In the genomic region with DNA sequence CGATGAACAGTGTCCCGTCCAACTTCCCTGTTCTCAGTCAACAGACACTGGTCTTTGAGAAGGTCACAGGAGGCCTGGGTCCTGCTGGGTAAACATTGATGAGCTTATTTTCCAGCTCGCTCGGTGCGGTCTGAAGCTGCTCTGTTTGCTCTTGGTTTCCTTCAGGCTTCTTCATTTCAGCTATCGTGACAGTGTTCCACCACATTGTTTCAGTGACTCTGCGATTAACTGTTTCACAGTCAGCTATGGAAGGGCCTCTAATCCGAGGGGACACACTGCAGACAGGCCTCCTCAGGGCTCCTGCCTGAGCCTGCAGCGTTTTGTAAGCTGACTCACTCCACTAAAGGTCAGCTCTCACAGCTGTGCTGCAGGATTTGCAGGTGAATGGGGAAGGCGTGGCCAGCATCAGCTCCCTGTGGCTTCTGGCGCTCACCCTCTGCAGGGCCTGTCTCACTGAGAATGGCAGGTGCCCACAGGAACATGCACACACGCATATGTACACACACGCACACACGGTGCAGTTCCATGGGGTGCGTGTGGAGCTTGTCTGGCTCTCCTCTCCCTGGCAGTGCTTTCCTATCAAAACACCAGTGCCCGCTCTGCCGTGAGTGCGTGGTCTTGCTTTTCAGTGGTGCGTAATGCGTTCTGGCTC, we compare ENCODE assay signal across 1 cellular context.
A peak's percentile ranks its signal among the peaks of the same experiment; 100 is the strongest.
TF ChIP-seq lines count a peak whose summit lies in the region.

No MANE protein-coding gene starts in this region.

TF ChIP-seq in HepG2, 621 proteins besides CTCF, POLR2A, EP300 and RAD21 (continued from another document and continues in another):
- TF ChIP-seq, protein P1, sequence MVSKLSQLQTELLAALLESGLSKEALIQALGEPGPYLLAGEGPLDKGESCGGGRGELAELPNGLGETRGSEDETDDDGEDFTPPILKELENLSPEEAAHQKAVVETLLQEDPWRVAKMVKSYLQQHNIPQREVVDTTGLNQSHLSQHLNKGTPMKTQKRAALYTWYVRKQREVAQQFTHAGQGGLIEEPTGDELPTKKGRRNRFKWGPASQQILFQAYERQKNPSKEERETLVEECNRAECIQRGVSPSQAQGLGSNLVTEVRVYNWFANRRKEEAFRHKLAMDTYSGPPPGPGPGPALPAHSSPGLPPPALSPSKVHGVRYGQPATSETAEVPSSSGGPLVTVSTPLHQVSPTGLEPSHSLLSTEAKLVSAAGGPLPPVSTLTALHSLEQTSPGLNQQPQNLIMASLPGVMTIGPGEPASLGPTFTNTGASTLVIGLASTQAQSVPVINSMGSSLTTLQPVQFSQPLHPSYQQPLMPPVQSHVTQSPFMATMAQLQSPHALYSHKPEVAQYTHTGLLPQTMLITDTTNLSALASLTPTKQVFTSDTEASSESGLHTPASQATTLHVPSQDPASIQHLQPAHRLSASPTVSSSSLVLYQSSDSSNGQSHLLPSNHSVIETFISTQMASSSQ (IDR thresholded peaks at IDR 0.05; ENCODE audit: low read depth): peak; percentile 42; the same call in 1 of the 2 replicates
- TF ChIP-seq, protein P1 (CRISPR knock-in tag; IDR thresholded peaks at IDR 0.05; ENCODE audit: borderline replicate concordance): no peak
- TF ChIP-seq PHF21A (CRISPR knock-in tag; IDR thresholded peaks at IDR 0.05) (peak; percentile 86), NCOA2 (CRISPR knock-in tag; IDR thresholded peaks at IDR 0.05) (peak; percentile 16; the same call in 1 of the 2 replicates), NR2F6 (IDR thresholded peaks at IDR 0.05) (peak; percentile 76), NR2F6 (CRISPR knock-in tag; IDR thresholded peaks at IDR 0.05) (peak; percentile 70; the same call in 1 of the 2 replicates), ERF (CRISPR knock-in tag; IDR thresholded peaks at IDR 0.05) (peak; percentile 69), ZNF605 (CRISPR knock-in tag; IDR thresholded peaks at IDR 0.05) (0 out of 2 replicates have a peak, but pooled peaks have one; percentile 67), PHF8 (CRISPR knock-in tag; IDR thresholded peaks at IDR 0.05) (peak; percentile 35; the same call in 1 of the 2 replicates), ZNF607 (CRISPR knock-in tag; IDR thresholded peaks at IDR 0.05; ENCODE audit: borderline replicate concordance) (no peak), ZNF768 (CRISPR knock-in tag; IDR thresholded peaks at IDR 0.05) (no peak), NFYB (CRISPR knock-in tag; IDR thresholded peaks at IDR 0.05) (no peak), ZNF614 (CRISPR knock-in tag; IDR thresholded peaks at IDR 0.05; ENCODE audit: borderline replicate concordance) (0 out of 2 replicates have a peak, but pooled peaks have one; percentile 21), IRX3 (CRISPR knock-in tag; IDR thresholded peaks at IDR 0.05; ENCODE audit: borderline replicate concordance, low read depth) (no peak), ZNF773 (CRISPR knock-in tag; IDR thresholded peaks at IDR 0.05; ENCODE audit: borderline replicate concordance) (no peak), KDM3A (CRISPR knock-in tag; IDR thresholded peaks at IDR 0.05; ENCODE audit: low read depth) (no peak), ZEB1 (IDR thresholded peaks at IDR 0.05; ENCODE audit: insufficient replicate concordance, low read depth) (peak; percentile 19), RXRA (CRISPR knock-in tag; IDR thresholded peaks at IDR 0.05) (peak; percentile 59), ZNF326 (CRISPR knock-in tag; IDR thresholded peaks at IDR 0.05; ENCODE audit: borderline replicate concordance) (no peak), KDM1A (CRISPR knock-in tag; IDR thresholded peaks at IDR 0.05) (0 out of 2 replicates have a peak, but pooled peaks have one; percentile 13), ZNF781 (CRISPR knock-in tag; IDR thresholded peaks at IDR 0.05; ENCODE audit: borderline replicate concordance, not compliant biosample characterization) (no peak), CBX2 (IDR thresholded peaks at IDR 0.05; ENCODE audit: low read depth, low read length) (no peak), CBX2 (CRISPR knock-in tag; IDR thresholded peaks at IDR 0.05; ENCODE audit: low read depth) (no peak), GFI1 (CRISPR knock-in tag; IDR thresholded peaks at IDR 0.05; ENCODE audit: borderline replicate concordance) (0 out of 2 replicates have a peak, but pooled peaks have one; percentile 32), NONO (IDR thresholded peaks at IDR 0.05) (no peak), NONO (CRISPR knock-in tag; conservative IDR thresholded peaks at IDR 0.05) (no peak), KLF6 (CRISPR knock-in tag; IDR thresholded peaks at IDR 0.05) (no peak), ZNF562 (CRISPR knock-in tag; IDR thresholded peaks at IDR 0.05; ENCODE audit: borderline replicate concordance) (no peak), ZNF557 (CRISPR knock-in tag; IDR thresholded peaks at IDR 0.05) (no peak), EHMT2 (IDR thresholded peaks at IDR 0.05; ENCODE audit: borderline replicate concordance, low read depth, low read length) (no peak), CCAR2 (optimal IDR thresholded peaks at IDR 0.05; ENCODE audit: low read depth, low read length) (no peak), SNRNP70 (IDR thresholded peaks at IDR 0.05; ENCODE audit: low read depth, low read length) (no peak)
- TF ChIP-seq, protein P2, sequence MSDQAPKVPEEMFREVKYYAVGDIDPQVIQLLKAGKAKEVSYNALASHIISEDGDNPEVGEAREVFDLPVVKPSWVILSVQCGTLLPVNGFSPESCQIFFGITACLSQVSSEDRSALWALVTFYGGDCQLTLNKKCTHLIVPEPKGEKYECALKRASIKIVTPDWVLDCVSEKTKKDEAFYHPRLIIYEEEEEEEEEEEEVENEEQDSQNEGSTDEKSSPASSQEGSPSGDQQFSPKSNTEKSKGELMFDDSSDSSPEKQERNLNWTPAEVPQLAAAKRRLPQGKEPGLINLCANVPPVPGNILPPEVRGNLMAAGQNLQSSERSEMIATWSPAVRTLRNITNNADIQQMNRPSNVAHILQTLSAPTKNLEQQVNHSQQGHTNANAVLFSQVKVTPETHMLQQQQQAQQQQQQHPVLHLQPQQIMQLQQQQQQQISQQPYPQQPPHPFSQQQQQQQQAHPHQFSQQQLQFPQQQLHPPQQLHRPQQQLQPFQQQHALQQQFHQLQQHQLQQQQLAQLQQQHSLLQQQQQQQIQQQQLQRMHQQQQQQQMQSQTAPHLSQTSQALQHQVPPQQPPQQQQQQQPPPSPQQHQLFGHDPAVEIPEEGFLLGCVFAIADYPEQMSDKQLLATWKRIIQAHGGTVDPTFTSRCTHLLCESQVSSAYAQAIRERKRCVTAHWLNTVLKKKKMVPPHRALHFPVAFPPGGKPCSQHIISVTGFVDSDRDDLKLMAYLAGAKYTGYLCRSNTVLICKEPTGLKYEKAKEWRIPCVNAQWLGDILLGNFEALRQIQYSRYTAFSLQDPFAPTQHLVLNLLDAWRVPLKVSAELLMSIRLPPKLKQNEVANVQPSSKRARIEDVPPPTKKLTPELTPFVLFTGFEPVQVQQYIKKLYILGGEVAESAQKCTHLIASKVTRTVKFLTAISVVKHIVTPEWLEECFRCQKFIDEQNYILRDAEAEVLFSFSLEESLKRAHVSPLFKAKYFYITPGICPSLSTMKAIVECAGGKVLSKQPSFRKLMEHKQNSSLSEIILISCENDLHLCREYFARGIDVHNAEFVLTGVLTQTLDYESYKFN (CRISPR knock-in tag; conservative IDR thresholded peaks at IDR 0.05): peak; percentile 83
- TF ChIP-seq, protein P3, sequence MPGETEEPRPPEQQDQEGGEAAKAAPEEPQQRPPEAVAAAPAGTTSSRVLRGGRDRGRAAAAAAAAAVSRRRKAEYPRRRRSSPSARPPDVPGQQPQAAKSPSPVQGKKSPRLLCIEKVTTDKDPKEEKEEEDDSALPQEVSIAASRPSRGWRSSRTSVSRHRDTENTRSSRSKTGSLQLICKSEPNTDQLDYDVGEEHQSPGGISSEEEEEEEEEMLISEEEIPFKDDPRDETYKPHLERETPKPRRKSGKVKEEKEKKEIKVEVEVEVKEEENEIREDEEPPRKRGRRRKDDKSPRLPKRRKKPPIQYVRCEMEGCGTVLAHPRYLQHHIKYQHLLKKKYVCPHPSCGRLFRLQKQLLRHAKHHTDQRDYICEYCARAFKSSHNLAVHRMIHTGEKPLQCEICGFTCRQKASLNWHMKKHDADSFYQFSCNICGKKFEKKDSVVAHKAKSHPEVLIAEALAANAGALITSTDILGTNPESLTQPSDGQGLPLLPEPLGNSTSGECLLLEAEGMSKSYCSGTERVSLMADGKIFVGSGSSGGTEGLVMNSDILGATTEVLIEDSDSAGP (CRISPR knock-in tag; IDR thresholded peaks at IDR 0.05; ENCODE audit: borderline replicate concordance): peak; percentile 50; the same call in 1 of the 2 replicates
- TF ChIP-seq, protein P4, sequence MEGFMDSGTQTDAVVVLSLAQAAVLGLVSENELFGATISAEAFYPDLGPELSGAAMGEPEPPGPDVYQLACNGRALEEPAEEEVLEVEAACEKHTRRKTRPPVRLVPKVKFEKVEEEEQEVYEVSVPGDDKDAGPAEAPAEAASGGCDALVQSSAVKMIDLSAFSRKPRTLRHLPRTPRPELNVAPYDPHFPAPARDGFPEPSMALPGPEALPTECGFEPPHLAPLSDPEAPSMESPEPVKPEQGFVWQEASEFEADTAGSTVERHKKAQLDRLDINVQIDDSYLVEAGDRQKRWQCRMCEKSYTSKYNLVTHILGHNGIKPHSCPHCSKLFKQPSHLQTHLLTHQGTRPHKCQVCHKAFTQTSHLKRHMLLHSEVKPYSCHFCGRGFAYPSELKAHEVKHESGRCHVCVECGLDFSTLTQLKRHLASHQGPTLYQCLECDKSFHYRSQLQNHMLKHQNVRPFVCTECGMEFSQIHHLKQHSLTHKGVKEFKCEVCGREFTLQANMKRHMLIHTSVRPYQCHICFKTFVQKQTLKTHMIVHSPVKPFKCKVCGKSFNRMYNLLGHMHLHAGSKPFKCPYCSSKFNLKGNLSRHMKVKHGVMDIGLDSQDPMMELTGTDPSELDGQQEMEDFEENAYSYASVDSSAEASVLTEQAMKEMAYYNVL (CRISPR knock-in tag; IDR thresholded peaks at IDR 0.05; ENCODE audit: borderline replicate concordance): peak; percentile 60; the same call in 1 of the 2 replicates
- TF ChIP-seq, protein P5, sequence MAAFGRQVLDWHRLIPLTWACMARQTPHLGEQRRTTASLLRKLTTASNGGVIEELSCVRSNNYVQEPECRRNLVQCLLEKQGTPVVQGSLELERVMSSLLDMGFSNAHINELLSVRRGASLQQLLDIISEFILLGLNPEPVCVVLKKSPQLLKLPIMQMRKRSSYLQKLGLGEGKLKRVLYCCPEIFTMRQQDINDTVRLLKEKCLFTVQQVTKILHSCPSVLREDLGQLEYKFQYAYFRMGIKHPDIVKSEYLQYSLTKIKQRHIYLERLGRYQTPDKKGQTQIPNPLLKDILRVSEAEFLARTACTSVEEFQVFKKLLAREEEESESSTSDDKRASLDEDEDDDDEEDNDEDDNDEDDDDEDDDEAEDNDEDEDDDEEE (CRISPR knock-in tag; IDR thresholded peaks at IDR 0.05): no peak
- TF ChIP-seq, protein P6, sequence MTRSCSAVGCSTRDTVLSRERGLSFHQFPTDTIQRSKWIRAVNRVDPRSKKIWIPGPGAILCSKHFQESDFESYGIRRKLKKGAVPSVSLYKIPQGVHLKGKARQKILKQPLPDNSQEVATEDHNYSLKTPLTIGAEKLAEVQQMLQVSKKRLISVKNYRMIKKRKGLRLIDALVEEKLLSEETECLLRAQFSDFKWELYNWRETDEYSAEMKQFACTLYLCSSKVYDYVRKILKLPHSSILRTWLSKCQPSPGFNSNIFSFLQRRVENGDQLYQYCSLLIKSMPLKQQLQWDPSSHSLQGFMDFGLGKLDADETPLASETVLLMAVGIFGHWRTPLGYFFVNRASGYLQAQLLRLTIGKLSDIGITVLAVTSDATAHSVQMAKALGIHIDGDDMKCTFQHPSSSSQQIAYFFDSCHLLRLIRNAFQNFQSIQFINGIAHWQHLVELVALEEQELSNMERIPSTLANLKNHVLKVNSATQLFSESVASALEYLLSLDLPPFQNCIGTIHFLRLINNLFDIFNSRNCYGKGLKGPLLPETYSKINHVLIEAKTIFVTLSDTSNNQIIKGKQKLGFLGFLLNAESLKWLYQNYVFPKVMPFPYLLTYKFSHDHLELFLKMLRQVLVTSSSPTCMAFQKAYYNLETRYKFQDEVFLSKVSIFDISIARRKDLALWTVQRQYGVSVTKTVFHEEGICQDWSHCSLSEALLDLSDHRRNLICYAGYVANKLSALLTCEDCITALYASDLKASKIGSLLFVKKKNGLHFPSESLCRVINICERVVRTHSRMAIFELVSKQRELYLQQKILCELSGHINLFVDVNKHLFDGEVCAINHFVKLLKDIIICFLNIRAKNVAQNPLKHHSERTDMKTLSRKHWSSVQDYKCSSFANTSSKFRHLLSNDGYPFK (CRISPR knock-in tag; IDR thresholded peaks at IDR 0.05; ENCODE audit: borderline replicate concordance): peak; percentile 31; the same call in 1 of the 2 replicates
- TF ChIP-seq, protein P7, sequence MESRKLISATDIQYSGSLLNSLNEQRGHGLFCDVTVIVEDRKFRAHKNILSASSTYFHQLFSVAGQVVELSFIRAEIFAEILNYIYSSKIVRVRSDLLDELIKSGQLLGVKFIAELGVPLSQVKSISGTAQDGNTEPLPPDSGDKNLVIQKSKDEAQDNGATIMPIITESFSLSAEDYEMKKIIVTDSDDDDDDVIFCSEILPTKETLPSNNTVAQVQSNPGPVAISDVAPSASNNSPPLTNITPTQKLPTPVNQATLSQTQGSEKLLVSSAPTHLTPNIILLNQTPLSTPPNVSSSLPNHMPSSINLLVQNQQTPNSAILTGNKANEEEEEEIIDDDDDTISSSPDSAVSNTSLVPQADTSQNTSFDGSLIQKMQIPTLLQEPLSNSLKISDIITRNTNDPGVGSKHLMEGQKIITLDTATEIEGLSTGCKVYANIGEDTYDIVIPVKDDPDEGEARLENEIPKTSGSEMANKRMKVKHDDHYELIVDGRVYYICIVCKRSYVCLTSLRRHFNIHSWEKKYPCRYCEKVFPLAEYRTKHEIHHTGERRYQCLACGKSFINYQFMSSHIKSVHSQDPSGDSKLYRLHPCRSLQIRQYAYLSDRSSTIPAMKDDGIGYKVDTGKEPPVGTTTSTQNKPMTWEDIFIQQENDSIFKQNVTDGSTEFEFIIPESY (CRISPR knock-in tag; IDR thresholded peaks at IDR 0.05): 0 out of 2 replicates have a peak, but pooled peaks have one; percentile 26
- TF ChIP-seq, protein P8, sequence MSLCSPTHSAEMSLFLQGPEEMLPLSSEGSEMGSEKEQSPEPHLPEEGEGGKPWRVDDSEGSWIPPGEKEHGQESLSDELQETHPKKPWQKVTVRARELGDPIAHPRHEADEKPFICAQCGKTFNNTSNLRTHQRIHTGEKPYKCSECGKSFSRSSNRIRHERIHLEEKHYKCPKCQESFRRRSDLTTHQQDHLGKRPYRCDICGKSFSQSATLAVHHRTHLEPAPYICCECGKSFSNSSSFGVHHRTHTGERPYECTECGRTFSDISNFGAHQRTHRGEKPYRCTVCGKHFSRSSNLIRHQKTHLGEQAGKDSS (CRISPR knock-in tag; IDR thresholded peaks at IDR 0.05; ENCODE audit: borderline replicate concordance, low read depth): 0 out of 2 replicates have a peak, but pooled peaks have one; percentile 12
